In the genomic region with DNA sequence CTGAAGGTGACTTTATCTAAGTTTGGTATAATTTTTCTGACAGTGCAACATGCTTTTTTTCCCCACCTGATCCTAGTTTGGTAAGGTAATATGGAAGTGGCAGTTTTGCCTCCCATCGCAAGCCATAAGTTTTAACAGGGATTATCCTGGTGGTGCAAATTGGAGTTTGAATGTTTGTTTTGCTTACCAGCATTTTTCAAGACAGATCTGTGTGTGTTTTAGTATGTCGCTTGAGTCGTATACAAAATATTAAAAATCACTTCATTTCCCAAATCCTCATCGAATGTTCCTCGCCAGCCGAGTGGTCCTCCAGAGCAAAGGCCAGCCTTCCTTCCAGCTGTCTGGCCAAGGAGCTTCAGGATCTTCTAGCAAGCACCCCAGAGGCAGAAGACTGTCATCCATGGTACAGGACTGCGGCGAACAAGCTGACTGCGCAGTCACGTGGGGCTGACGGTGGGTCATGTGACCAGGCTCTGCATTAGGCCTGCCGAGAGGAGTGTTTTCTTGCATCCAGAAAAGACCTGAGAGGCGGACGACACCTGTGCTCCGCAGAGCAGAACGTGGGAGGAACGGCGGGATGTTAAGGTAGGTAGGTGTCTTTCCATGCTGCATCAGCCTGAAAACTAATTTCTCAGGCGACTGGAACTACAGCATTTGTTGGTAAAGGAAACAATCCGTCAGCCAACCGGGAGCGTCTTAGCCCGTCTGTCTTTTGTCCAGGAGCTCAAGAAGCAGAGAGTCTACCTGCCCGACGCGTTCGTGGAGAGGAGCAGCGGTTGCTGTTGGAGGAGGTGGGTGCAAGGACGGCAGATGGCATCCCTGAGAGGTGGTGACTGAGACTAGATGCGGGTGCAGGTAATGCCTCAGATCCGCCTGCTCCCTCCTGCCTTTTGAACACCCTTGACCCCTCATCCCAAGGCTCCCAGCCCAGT, we compare ENCODE assay signal across 8 cellular contexts. TPM values are rescaled to one million over a fixed set of nuclear protein-coding genes. Genes with fewer than 3 reads are reported as not detected.
DNase-seq lines count a peak whose midpoint lies in the region; ATAC-seq and TF ChIP-seq lines count a peak whose summit lies in the region.

A gene with protein sequence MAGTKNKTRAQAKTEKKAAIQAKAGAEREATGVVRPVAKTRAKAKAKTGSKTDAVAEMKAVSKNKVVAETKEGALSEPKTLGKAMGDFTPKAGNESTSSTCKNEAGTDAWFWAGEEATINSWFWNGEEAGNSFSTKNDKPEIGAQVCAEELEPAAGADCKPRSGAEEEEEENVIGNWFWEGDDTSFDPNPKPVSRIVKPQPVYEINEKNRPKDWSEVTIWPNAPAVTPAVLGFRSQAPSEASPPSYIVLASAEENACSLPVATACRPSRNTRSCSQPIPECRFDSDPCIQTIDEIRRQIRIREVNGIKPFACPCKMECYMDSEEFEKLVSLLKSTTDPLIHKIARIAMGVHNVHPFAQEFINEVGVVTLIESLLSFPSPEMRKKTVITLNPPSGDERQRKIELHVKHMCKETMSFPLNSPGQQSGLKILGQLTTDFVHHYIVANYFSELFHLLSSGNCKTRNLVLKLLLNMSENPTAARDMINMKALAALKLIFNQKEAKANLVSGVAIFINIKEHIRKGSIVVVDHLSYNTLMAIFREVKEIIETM (plus strand): TSS at position 507 of the 932 bp plus-strand sequence. CDS start 28,253 bp downstream, outside the sequence.

- DNase-seq in HL-60 (ENCODE audit: low read depth in 1 of 2, low spot score in 1 of 2) (peak; percentile 2 to 4), SHP77 (lab: John Stamatoyannopoulos, UW) (peak; percentile 23 to 55), Right ventricle myocardium inferior (ENCODE audit: missing footprints) (peak; percentile 86), posterior cingulate gyrus (peak; percentile 81 to 98 (median 86)), tibial nerve (ENCODE audit: low spot score in 2 of 2) (peak; percentile 64 to 72)
- peak; percentile 75 for DNase-seq in activated naive CD8-positive, alpha-beta T cell treated with anti-CD3 and anti-CD28 coated beads for 36 hours

- H3K9me3 Mint-ChIP-seq in activated naive CD8-positive, alpha-beta T cell treated with anti-CD3 and anti-CD28 coated beads for 36 hours: no peaks in the 10 kb centered on the region

- TF ChIP-seq CTCF in HL-60 (IDR thresholded peaks at IDR 0.05; ENCODE audit: insufficient read depth, low read length) (no peak), tibial nerve (IDR thresholded peaks at IDR 0.05) (no peak)

- H3K36me3 Mint-ChIP-seq in activated naive CD8-positive, alpha-beta T cell treated with anti-CD3 and anti-CD28 coated beads for 36 hours: no peaks in the 10 kb centered on the region

- peak in 1 of 2 donors; percentile 40 for TF ChIP-seq POLR2A in tibial nerve (IDR thresholded peaks at IDR 0.05)

- H3K4me1 ChIP-seq in ACC112 (ENCODE audit: control insufficient read depth, insufficient read depth, low read length, unreplicated experiment) (no peaks in the 10 kb centered on the region), tibial nerve (no peaks in the 10 kb centered on the region)

- no peaks in the 10 kb centered on the region for H3K9me3 ChIP-seq in tibial nerve

- H3K36me3 ChIP-seq in ACC112 (ENCODE audit: insufficient read depth, low read length): no peaks in the 10 kb centered on the region
- H3K36me3 ChIP-seq in tibial nerve: no peaks in the 10 kb centered on the region

- H3K4me3 ChIP-seq in ACC112 (ENCODE audit: low read depth, low read length) (peak within 1 kb of the TSS; percentile 74), HL-60 (replicated peaks; ENCODE audit: insufficient read depth, low read length) (no peak within 1 kb of the TSS; the same call in 1 of the 2 replicates), tibial nerve (peak within 1 kb of the TSS; percentile 29 to 57 (median 40))

- H3K27ac ChIP-seq in ACC112 (ENCODE audit: low read depth, low read length) (no peak within 1 kb of the TSS), HL-60 (replicated peaks) (no peak within 1 kb of the TSS), tibial nerve (peak within 1 kb of the TSS in 2 of 4 donors; percentile 12 to 77)

- H3K4me1 Mint-ChIP-seq in activated naive CD8-positive, alpha-beta T cell treated with anti-CD3 and anti-CD28 coated beads for 36 hours: peaks cover 10% of the 10 kb centered on the region

- TF ChIP-seq EP300 in tibial nerve (IDR thresholded peaks at IDR 0.05): peak in 1 of 2 donors; percentile 76

- intact Hi-C loops in Right ventricle myocardium inferior (cut with DNase I): no loop called here
- intact Hi-C loops in posterior cingulate gyrus (cut with DNase I): no loop called here

- no peaks in the 10 kb centered on the region for H3K79me2 ChIP-seq in ACC112 (ENCODE audit: control insufficient read depth, insufficient read depth, low read length, unreplicated experiment)

- ATAC-seq in GM19324 (IDR thresholded peaks at IDR 0.05; ENCODE audit: low FRiP score, unreplicated experiment) (peak; percentile 96), Right ventricle myocardium inferior (peak; percentile 91)

- H3K27ac Mint-ChIP-seq in activated naive CD8-positive, alpha-beta T cell treated with anti-CD3 and anti-CD28 coated beads for 36 hours: peak within 1 kb of the TSS; percentile 74

- H2AFZ ChIP-seq in ACC112 (ENCODE audit: low read length, unreplicated experiment): peak within 1 kb of the TSS; percentile 62

- 11 to 32% methylated on average over 20 to 31 of the region's 31 CpGs for WGBS in tibial nerve, 2 donors

- H3K27me3 ChIP-seq in ACC112 (ENCODE audit: insufficient read depth, low read length): no peaks in the 10 kb centered on the region
- peaks cover 3% of the 10 kb centered on the region for H3K27me3 ChIP-seq in HL-60 (ENCODE audit: insufficient read depth, poor library complexity, severe bottlenecking)
- H3K27me3 ChIP-seq in tibial nerve: no peaks in the 10 kb centered on the region

- no peaks in the 10 kb centered on the region for H3K27me3 Mint-ChIP-seq in activated naive CD8-positive, alpha-beta T cell treated with anti-CD3 and anti-CD28 coated beads for 36 hours

- H3K4me3 Mint-ChIP-seq in activated naive CD8-positive, alpha-beta T cell treated with anti-CD3 and anti-CD28 coated beads for 36 hours: peak within 1 kb of the TSS; percentile 95

RNA-seq across cellular contexts. Expression of the gene that starts here (rescaled TPM):
- 1 to 10 TPM; 3.2 to 3.3 TPM for total RNA-seq in activated naive CD8-positive, alpha-beta T cell treated with anti-CD3 and anti-CD28 coated beads for 36 hours
- total RNA-seq in Right ventricle myocardium inferior (7.0 TPM), tibial nerve (1 to 10 TPM; 2.5 to 7.0 (median 3.0) TPM)

Comparison
In these comparisons a context has a peak if more than half of its experiments do, and no peak if none do; other contexts are left out.
1. DNase-seq: peak in every context shown above with its lines; median percentile 86 in Right ventricle myocardium inferior; 86 in posterior cingulate gyrus; 75 in activated naive CD8-positive, alpha-beta T cell treated with anti-CD3 and anti-CD28 coated beads for 36 hours; 68 in tibial nerve; 39 in SHP77; 3 in HL-60.